ENCODE assay signal across 1 cellular context in genomic region chr9:18137815-18138214, GRCh38.
TF ChIP-seq lines count a peak whose summit lies in the region.

No MANE protein-coding gene starts in this region.

TF ChIP-seq in H1, 55 proteins besides CTCF, POLR2A, EP300 and RAD21 (continued from another document):
- no peak for TF ChIP-seq USF2 (IDR thresholded peaks at IDR 0.05; ENCODE audit: low read length)
- no peak for TF ChIP-seq EZH2 (IDR thresholded peaks at IDR 0.05; ENCODE audit: low read depth, low read length, severe bottlenecking)
- no peak for TF ChIP-seq KDM5A (IDR thresholded peaks at IDR 0.05; ENCODE audit: low read length)
- TF ChIP-seq HDAC2 (IDR thresholded peaks at IDR 0.05; ENCODE audit: borderline replicate concordance in 1 of 2, low read depth in 2 of 2, low read length in 2 of 2): no peak
- no peak for TF ChIP-seq PHF8 (conservative IDR thresholded peaks at IDR 0.05; ENCODE audit: low read depth, low read length)
- TF ChIP-seq ATF3 (IDR thresholded peaks at IDR 0.05; ENCODE audit: insufficient read depth, low read depth, low read length): no peak
TF ChIP-seq in H1: peak in this region for 0.
